In the genomic region with DNA sequence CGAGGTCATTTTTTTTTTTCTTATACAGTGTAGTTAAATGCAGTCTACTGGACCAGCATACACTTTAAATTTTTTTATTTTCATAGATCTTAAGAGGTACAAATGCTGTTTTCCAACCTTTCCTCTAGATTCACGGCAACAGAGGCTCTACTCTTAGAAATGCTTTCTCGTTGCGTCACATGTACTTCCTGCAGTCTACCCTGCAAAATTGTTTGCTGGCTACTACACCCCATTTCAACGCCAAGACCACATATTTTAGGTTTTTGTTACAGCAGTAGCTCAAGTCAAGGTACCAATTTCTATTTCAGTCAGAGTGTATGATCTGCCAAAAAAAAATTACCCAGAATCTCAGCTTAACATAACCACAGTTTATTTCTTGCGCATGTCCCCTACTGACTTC, we compare ENCODE assay signal across 1 cellular context.
TF ChIP-seq lines count a peak whose summit lies in the region.

No MANE protein-coding gene starts in this region.

TF ChIP-seq in GM23338, 12 proteins besides CTCF, POLR2A, EP300 and RAD21 (continued from another document):
- TF ChIP-seq ZNF331 (CRISPR knock-in tag; IDR thresholded peaks at IDR 0.05; ENCODE audit: low read depth): no peak
- no peak for TF ChIP-seq STAT1 (IDR thresholded peaks at IDR 0.05; ENCODE audit: unreplicated experiment)
- TF ChIP-seq JUNB (IDR thresholded peaks at IDR 0.05; ENCODE audit: unreplicated experiment): no peak
- TF ChIP-seq, protein P1, sequence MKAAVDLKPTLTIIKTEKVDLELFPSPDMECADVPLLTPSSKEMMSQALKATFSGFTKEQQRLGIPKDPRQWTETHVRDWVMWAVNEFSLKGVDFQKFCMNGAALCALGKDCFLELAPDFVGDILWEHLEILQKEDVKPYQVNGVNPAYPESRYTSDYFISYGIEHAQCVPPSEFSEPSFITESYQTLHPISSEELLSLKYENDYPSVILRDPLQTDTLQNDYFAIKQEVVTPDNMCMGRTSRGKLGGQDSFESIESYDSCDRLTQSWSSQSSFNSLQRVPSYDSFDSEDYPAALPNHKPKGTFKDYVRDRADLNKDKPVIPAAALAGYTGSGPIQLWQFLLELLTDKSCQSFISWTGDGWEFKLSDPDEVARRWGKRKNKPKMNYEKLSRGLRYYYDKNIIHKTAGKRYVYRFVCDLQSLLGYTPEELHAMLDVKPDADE (IDR thresholded peaks at IDR 0.05): no peak
